ENCODE assay signal across 17 cellular contexts in genomic region chr6:46022110-46022948, GRCh38. TPM values are rescaled to one million over a fixed set of nuclear protein-coding genes. Genes with fewer than 3 reads are reported as not detected.
"Had no signal": no experiment of that assay in that cellular context is flagged by ENCODE, and none has a peak within 500 bp of the region (broad histone marks: within the 10 kb centered on the region; RNA-seq: fewer than 3 reads in every experiment).

No MANE protein-coding gene starts in this region.

- H3K4me1 ChIP-seq: parathyroid adenoma, SJCRH30, suprapubic skin had no signal

- ATAC-seq: esophagus mucosa; naive thymus-derived CD4-positive, alpha-beta T cell; stimulated activated memory B cell treated with anti-CD40 and anti-IgM and Interleukin-4, amounts not matched to agents 10 μg/mL and 1 μg/mL and 100 μg/mL, for 72 hours had no signal

- H3K4me3 ChIP-seq: SJCRH30, suprapubic skin had no signal

- H3K9me3 ChIP-seq: SJCRH30, suprapubic skin had no signal

- H3K27ac ChIP-seq: parathyroid adenoma, SJCRH30, suprapubic skin had no signal

- H3K27ac Mint-ChIP-seq: brain; endodermal cell; immature natural killer cell; naive thymus-derived CD4-positive, alpha-beta T cell; stimulated activated memory B cell treated with anti-CD40 and anti-IgM and Interleukin-4, amounts not matched to agents 10 μg/mL and 1 μg/mL and 100 μg/mL, for 72 hours; type B pancreatic cell had no signal

- H3K9me3 Mint-ChIP-seq: endodermal cell, immature natural killer cell, type B pancreatic cell had no signal

- H3K4me3 Mint-ChIP-seq: brain; endodermal cell; immature natural killer cell; naive thymus-derived CD4-positive, alpha-beta T cell; stimulated activated memory B cell treated with anti-CD40 and anti-IgM and Interleukin-4, amounts not matched to agents 10 μg/mL and 1 μg/mL and 100 μg/mL, for 72 hours; type B pancreatic cell had no signal

- H3K36me3 ChIP-seq: SJCRH30, suprapubic skin had no signal

- H3K27me3 Mint-ChIP-seq: stimulated activated memory B cell treated with anti-CD40 and anti-IgM and Interleukin-4, amounts not matched to agents 10 μg/mL and 1 μg/mL and 100 μg/mL, for 72 hours had no signal

- DNase-seq: activated CD4-positive, alpha-beta T cell treated with anti-CD3 and anti-CD28 coated beads for 1 hour; activated naive CD4-positive, alpha-beta T cell treated with anti-CD3 and anti-CD28 coated beads, Interleukin-2, amount 50 U/mL, for 16 hours; amygdala; dermis blood vessel endothelial cell; endodermal cell; foreskin fibroblast; immature natural killer cell; left cardiac atrium; naive thymus-derived CD4-positive, alpha-beta T cell; SJCRH30 had no signal

- H3K4me1 Mint-ChIP-seq: brain; endodermal cell; stimulated activated memory B cell treated with anti-CD40 and anti-IgM and Interleukin-4, amounts not matched to agents 10 μg/mL and 1 μg/mL and 100 μg/mL, for 72 hours had no signal

- H3K36me3 Mint-ChIP-seq: brain; immature natural killer cell; stimulated activated memory B cell treated with anti-CD40 and anti-IgM and Interleukin-4, amounts not matched to agents 10 μg/mL and 1 μg/mL and 100 μg/mL, for 72 hours; type B pancreatic cell had no signal

RNA-seq across cellular contexts. Expression of gene CLIC5, which starts 6.7 kb away (rescaled TPM):
- total RNA-seq: lung microvascular endothelial cell had no signal
